ENCODE assay signal across 8 cellular contexts in genomic region chr7:99142727-99143521, GRCh38. TPM values are rescaled to one million over a fixed set of nuclear protein-coding genes. Genes with fewer than 3 reads are reported as not detected.
DNase-seq lines count a peak whose midpoint lies in the region; ATAC-seq and TF ChIP-seq lines count a peak whose summit lies in the region.

No MANE protein-coding gene starts in this region.

- peak overlapping the region; percentile 82 for H3K4me3 Mint-ChIP-seq in mesothelial cell of epicardium

- H3K36me3 ChIP-seq in NT2/D1 (ENCODE audit: insufficient read depth, insufficient read length, low read length), result no peaks in the 10 kb centered on the region

- TF ChIP-seq CTCF in epithelial cell of esophagus (IDR thresholded peaks at IDR 0.05; ENCODE audit: insufficient read depth, low read depth, low read length, missing control alignments) (no peak), mesothelial cell of epicardium (IDR thresholded peaks at IDR 0.05; ENCODE audit: unreplicated experiment) (no peak)

- no peaks in the 10 kb centered on the region for H3K27me3 ChIP-seq in NT2/D1 (ENCODE audit: insufficient read depth, insufficient read length)

- no peaks in the 10 kb centered on the region for H3K36me3 Mint-ChIP-seq in mesothelial cell of epicardium

- ATAC-seq in HG02610 (IDR thresholded peaks at IDR 0.05; ENCODE audit: unreplicated experiment), result no peak

- H3K9ac ChIP-seq in NT2/D1 (ENCODE audit: insufficient read length, low read depth), result no peak overlapping the region

- DNase-seq in Daoy (ENCODE audit: low read depth), result peak; percentile 99
- peak; percentile 91 for DNase-seq in HT1080 (ENCODE audit: low read depth)
- peak; percentile 84 for DNase-seq in NT2/D1 (ENCODE audit: low read depth, low spot score)
- peak; percentile 94 for DNase-seq in activated CD8-positive, alpha-beta memory T cell treated with anti-CD3 and anti-CD28 coated beads, Interleukin-2, amount 50 U/mL, for 48 hours
- peak; percentile 99 for DNase-seq in epithelial cell of esophagus (ENCODE audit: low read depth)
- DNase-seq in mesothelial cell of epicardium (ENCODE audit: low spot score in 2 of 2, unreplicated experiment in 2 of 2), result peak; percentile 96 to 98
- peak; percentile 86 for DNase-seq in stimulated activated CD8-positive, alpha-beta memory T cell treated with anti-CD3 and anti-CD28 coated beads, Interleukin-15, amount 100 ng/mL, for 1 hour (ENCODE audit: low read depth)

- H3K9me3 ChIP-seq in NT2/D1 (ENCODE audit: insufficient read depth, low read length), result no peaks in the 10 kb centered on the region

- H3K9me3 Mint-ChIP-seq in mesothelial cell of epicardium, result no peaks in the 10 kb centered on the region

- peaks cover 1% of the 10 kb centered on the region for H3K4me1 ChIP-seq in NT2/D1 (ENCODE audit: insufficient read depth, insufficient read length)

- peak overlapping the region; percentile 87 for H3K27ac Mint-ChIP-seq in mesothelial cell of epicardium

- H3K4me3 ChIP-seq in NT2/D1 (ENCODE audit: insufficient read length, low read depth) (peak overlapping the region; percentile 39), epithelial cell of esophagus (ENCODE audit: low read length) (peak overlapping the region; percentile 70)

- H3K4me1 Mint-ChIP-seq in mesothelial cell of epicardium, result peaks cover 43% of the 10 kb centered on the region

- no peaks in the 10 kb centered on the region for H3K27me3 Mint-ChIP-seq in mesothelial cell of epicardium (ENCODE audit: low read depth)

RNA-seq across cellular contexts. Expression of gene SMURF1, which starts 1.0 kb away (rescaled TPM):
- 42.5 and 46.6 TPM in 2 replicates for total RNA-seq in Daoy (2014; rRNA removed; shearing (Covaris generic))
- 27.2 and 27.8 TPM in 2 replicates for total RNA-seq in HT1080 (2014; rRNA removed; shearing (Covaris generic))
- polyA plus RNA-seq in HT1080 (2015; cell fraction: cytosol; rRNA removed), result 20.9 and 22.6 TPM in 2 replicates
- 38.8 and 42.1 TPM in 2 replicates for polyA plus RNA-seq in HT1080 (2015; cell fraction: nucleus; rRNA removed)
- 29.7 to 34.4 TPM (median 33.6 TPM) in 3 replicates for total RNA-seq in mesothelial cell of epicardium
